8 cellular contexts compared by ENCODE assay signal in the genomic region with DNA sequence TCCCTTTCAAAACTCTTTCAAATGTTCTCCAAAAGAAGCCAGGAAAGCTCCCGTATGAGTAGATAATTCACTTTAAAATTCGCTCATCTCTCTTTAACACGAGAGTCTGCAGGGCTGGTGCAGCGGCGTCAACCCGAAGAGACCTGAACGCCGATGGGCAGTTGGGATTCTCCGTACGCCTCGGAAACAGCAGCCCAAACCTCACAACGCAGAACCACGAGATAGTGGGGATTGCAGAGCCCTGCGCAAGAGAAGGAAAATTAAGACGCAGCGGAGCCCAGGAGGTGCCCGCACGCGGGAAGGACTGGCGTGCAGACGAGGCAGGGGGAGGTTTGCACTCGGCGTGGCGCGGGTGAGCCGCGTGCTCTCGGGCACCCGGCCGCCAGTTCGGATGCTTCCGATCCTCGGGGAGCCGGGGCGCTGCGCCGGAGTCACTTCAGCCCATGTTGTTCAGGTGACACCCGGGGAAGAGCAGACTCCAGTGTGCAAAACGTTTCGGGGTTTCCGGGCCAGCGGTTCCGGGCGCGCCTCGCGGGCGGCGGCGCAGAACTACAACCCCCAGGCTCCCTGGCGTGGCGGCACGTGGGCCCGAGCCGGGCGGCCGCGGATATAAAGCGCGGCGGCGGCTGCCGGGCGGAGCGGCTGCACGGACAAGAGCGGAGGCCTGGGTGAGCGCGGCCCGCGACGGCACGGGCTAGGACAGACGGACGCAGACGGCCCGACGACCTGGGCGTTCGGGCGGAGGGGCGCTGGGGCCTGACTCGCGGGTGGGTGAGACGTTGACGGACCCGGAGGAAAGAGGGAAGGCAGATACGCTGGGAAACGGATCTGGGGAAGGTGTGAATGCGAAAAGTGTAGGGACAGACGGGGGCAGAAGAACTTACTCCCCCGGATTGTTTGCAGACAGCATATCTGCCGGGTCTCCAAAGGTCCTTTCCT. TPM values are rescaled to one million over a fixed set of nuclear protein-coding genes. Genes with fewer than 3 reads are reported as not detected.
DNase-seq lines count a peak whose midpoint lies in the region; ATAC-seq and TF ChIP-seq lines count a peak whose summit lies in the region.

A gene with protein sequence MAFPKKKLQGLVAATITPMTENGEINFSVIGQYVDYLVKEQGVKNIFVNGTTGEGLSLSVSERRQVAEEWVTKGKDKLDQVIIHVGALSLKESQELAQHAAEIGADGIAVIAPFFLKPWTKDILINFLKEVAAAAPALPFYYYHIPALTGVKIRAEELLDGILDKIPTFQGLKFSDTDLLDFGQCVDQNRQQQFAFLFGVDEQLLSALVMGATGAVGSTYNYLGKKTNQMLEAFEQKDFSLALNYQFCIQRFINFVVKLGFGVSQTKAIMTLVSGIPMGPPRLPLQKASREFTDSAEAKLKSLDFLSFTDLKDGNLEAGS (plus strand): TSS at position 636 of the 939 bp plus-strand sequence. CDS start 4,599 bp downstream, outside the sequence.

- DNase-seq in AG20443 (ENCODE audit: low spot score) (peak; percentile 95), NCI-H524 (lab: John Stamatoyannopoulos, UW) (peak; percentile 52 to 79), dermis blood vessel endothelial cell (peak; percentile 80), lower leg skin (ENCODE audit: low spot score in 2 of 2) (peak; percentile 64 to 97)
- peak; percentile 83 for DNase-seq in activated CD4-positive, alpha-beta T cell treated with anti-CD3 and anti-CD28 coated beads, Interleukin-2, amount 50 U/mL, for 1 hour
- DNase-seq in stimulated activated CD4-positive, alpha-beta T cell treated with anti-CD3 and anti-CD28 coated beads, TNF-alpha, amount 100 ng/mL, for 1 hour (ENCODE audit: low read depth in 3 of 3, low spot score in 1 of 3) = peak; percentile 62 to 77 (median 77)

- peak within 1 kb of the TSS; percentile 61 for H3K4me3 ChIP-seq in lower leg skin (ENCODE audit: low read depth, poor library complexity, severe bottlenecking)

- intact Hi-C loops in lower leg skin (cut with DNase I; ENCODE audit: low total_unique reads) = no loop called here

- ATAC-seq in GM19043 (IDR thresholded peaks at IDR 0.05; ENCODE audit: low read depth, unreplicated experiment) (peak; percentile 90), HG03342 (IDR thresholded peaks at IDR 0.05; ENCODE audit: unreplicated experiment) (peak; percentile 95)

- no peak for TF ChIP-seq CTCF in lower leg skin (IDR thresholded peaks at IDR 0.05)

- TF ChIP-seq POLR2A in lower leg skin (IDR thresholded peaks at IDR 0.05) = no peak

- 0 to 1% methylated on average over 54 to 68 of the region's 93 CpGs for WGBS in lower leg skin, 2 donors

RNA-seq across cellular contexts. Expression of the gene that starts here (rescaled TPM):
- total RNA-seq in dermis blood vessel endothelial cell = 1.9 and 2.4 TPM in 2 replicates
- 10 to 100 TPM in 2 of 4 donors, 1 to 10 TPM in 2; 6.6 to 18.9 (median 9.7) TPM for total RNA-seq in lower leg skin

Comparison
In these comparisons a context has a peak if more than half of its experiments do, and no peak if none do; other contexts are left out.
1. Peak in every context shown above with its lines: DNase-seq, ATAC-seq and H3K4me3 ChIP-seq.